ENCODE assay signal across 1 cellular context in the genomic region with DNA sequence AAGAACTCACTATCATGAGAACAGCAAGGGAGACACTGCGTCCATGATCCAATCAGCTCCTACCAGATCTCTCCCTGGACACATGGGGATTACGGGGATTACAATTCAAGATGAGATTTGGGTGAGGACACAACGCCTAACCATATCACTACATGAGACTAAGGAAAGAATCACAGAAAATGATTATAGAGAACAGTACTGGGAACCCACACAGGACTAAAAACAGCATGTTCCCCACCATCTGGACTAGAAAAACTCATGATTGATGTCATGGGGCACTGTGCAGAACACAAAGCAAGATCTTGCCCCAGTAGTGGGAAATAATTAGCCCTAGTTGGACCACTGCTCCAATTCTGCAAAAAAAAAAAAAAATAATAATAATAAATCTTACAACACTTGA.
TF ChIP-seq lines count a peak whose summit lies in the region.

No MANE protein-coding gene starts in this region.

TF ChIP-seq in SK-N-SH treated with all-trans-retinoic acid at 6 μM for 48 hours, 23 proteins besides CTCF, POLR2A, EP300 and RAD21 (continued from another document):
- TF ChIP-seq, protein P1, sequence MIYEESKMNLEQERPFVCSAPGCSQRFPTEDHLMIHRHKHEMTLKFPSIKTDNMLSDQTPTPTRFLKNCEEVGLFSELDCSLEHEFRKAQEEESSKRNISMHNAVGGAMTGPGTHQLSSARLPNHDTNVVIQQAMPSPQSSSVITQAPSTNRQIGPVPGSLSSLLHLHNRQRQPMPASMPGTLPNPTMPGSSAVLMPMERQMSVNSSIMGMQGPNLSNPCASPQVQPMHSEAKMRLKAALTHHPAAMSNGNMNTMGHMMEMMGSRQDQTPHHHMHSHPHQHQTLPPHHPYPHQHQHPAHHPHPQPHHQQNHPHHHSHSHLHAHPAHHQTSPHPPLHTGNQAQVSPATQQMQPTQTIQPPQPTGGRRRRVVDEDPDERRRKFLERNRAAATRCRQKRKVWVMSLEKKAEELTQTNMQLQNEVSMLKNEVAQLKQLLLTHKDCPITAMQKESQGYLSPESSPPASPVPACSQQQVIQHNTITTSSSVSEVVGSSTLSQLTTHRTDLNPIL (CRISPR knock-in tag; IDR thresholded peaks at IDR 0.05; ENCODE audit: low read depth), result no peak
- TF ChIP-seq GLIS3 (CRISPR knock-in tag; IDR thresholded peaks at IDR 0.05) (no peak), ISL1 (CRISPR knock-in tag; IDR thresholded peaks at IDR 0.05) (no peak), BACH2 (CRISPR knock-in tag; IDR thresholded peaks at IDR 0.05; ENCODE audit: borderline replicate concordance) (no peak), TCF4 (CRISPR knock-in tag; IDR thresholded peaks at IDR 0.05; ENCODE audit: borderline replicate concordance) (no peak)
- TF ChIP-seq, protein P2, sequence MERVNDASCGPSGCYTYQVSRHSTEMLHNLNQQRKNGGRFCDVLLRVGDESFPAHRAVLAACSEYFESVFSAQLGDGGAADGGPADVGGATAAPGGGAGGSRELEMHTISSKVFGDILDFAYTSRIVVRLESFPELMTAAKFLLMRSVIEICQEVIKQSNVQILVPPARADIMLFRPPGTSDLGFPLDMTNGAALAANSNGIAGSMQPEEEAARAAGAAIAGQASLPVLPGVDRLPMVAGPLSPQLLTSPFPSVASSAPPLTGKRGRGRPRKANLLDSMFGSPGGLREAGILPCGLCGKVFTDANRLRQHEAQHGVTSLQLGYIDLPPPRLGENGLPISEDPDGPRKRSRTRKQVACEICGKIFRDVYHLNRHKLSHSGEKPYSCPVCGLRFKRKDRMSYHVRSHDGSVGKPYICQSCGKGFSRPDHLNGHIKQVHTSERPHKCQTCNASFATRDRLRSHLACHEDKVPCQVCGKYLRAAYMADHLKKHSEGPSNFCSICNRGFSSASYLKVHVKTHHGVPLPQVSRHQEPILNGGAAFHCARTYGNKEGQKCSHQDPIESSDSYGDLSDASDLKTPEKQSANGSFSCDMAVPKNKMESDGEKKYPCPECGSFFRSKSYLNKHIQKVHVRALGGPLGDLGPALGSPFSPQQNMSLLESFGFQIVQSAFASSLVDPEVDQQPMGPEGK (CRISPR knock-in tag; IDR thresholded peaks at IDR 0.05; ENCODE audit: borderline replicate concordance), result no peak
TF ChIP-seq in SK-N-SH treated with all-trans-retinoic acid at 6 μM for 48 hours: peak in this region for 0.
